ENCODE assay signal across 20 cellular contexts in genomic region chr20:49337357-49337756, GRCh38.
"Had no signal": no experiment of that assay in that cellular context is flagged by ENCODE, and none has a peak within 500 bp of the region (broad histone marks: within the 10 kb centered on the region; RNA-seq: fewer than 3 reads in every experiment).

No MANE protein-coding gene starts in this region.

- H3K4me2 ChIP-seq: smooth muscle cell had no signal

- H3K9me3 Mint-ChIP-seq: mesothelial cell of epicardium; natural killer cell treated with Interleukin-12 subunit alpha and Interleukin-12 subunit beta and Interleukin-15 and Interleukin-18, amount 100 ng/mL, for 72 hours; type B pancreatic cell had no signal

- H3K27ac Mint-ChIP-seq: mesothelial cell of epicardium; natural killer cell treated with Interleukin-12 subunit alpha and Interleukin-12 subunit beta and Interleukin-15 and Interleukin-18, amount 100 ng/mL, for 72 hours; type B pancreatic cell had no signal

- H3K36me3 Mint-ChIP-seq: mesothelial cell of epicardium; natural killer cell treated with Interleukin-12 subunit alpha and Interleukin-12 subunit beta and Interleukin-15 and Interleukin-18, amount 100 ng/mL, for 72 hours; type B pancreatic cell had no signal

- H3K9me3 ChIP-seq: colonic mucosa, right atrium auricular region, sigmoid colon had no signal

- H3K4me1 ChIP-seq: colonic mucosa, foreskin keratinocyte, right atrium auricular region had no signal

- ATAC-seq: foreskin keratinocyte; left colon; left ventricle myocardium superior; natural killer cell treated with Interleukin-12 subunit alpha and Interleukin-12 subunit beta and Interleukin-15 and Interleukin-18, amount 100 ng/mL, for 72 hours had no signal

- H3K4me1 Mint-ChIP-seq: mesothelial cell of epicardium had no signal

- H3K36me3 ChIP-seq: colonic mucosa, right atrium auricular region, sigmoid colon had no signal

- H3K4me3 Mint-ChIP-seq: mesothelial cell of epicardium; natural killer cell treated with Interleukin-12 subunit alpha and Interleukin-12 subunit beta and Interleukin-15 and Interleukin-18, amount 100 ng/mL, for 72 hours; type B pancreatic cell had no signal

- H3K4me3 ChIP-seq: colonic mucosa, right atrium auricular region, sigmoid colon, smooth muscle cell had no signal

- FAIRE-seq: endothelial cell of umbilical vein, urothelium cell line had no signal

- H3K27me3 ChIP-seq: colonic mucosa, right atrium auricular region, sigmoid colon had no signal

- DNase-seq: colonic mucosa; dermis blood vessel endothelial cell; erythroblast; foreskin keratinocyte; head of caudate nucleus; hippocampal formation; left colon; left ventricle myocardium superior; occipital lobe; posterior cingulate gyrus; sigmoid colon; stimulated activated CD4-positive, alpha-beta T cell treated with anti-CD3 and anti-CD28 coated beads, Interleukin-2, amount 100 ng/mL, for 48 hours; stimulated activated naive CD4-positive, alpha-beta T cell treated with Interleukin-2 at 50 U/mL for 16 hours had no signal

- H3K27ac ChIP-seq: colonic mucosa, foreskin keratinocyte, right atrium auricular region, sigmoid colon had no signal
